21 cellular contexts compared by ENCODE assay signal in the genomic region with DNA sequence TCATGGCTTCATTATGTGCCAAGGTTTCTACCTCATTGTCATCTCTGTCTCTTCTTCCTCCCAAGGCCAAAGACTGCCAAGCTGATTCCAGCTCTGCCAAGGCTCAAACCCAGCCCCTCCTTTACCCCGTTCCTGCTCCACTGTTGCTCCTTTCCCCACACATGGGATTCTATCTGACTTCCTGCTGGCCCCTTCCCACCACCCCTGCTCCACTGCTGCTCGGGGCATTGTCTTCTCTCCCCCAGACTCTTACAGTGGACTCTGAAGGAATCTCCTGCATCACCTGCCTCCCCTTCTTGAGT.
DNase-seq lines count a peak whose midpoint lies in the region; ATAC-seq and TF ChIP-seq lines count a peak whose summit lies in the region.
"Had no signal": no experiment of that assay in that cellular context is flagged by ENCODE, and none has a peak within 500 bp of the region (broad histone marks: within the 10 kb centered on the region; RNA-seq: fewer than 3 reads in every experiment).

No MANE protein-coding gene starts in this region.

- H3K36me3 Mint-ChIP-seq in Caco-2 (ENCODE audit: insufficient read depth, unreplicated experiment): peaks cover 10% of the 10 kb centered on the region
- no peaks in the 10 kb centered on the region for H3K36me3 Mint-ChIP-seq in brain
- no peaks in the 10 kb centered on the region for H3K36me3 Mint-ChIP-seq in activated T-helper 1 cell treated with anti-CD3 and anti-CD28 coated beads, Interleukin-12 subunit alpha, Interleukin-12 subunit beta, Interleukin-2, Interleukin-4 antibody, amounts not matched to agents 30 ng/mL and 10 ng/mL and 1 ng/mL, durations not matched to agents 14 hours and 24 hours and 36 hours (ENCODE audit: low read depth)

- H3K4me1 Mint-ChIP-seq in Caco-2 (ENCODE audit: low read depth, unreplicated experiment) (peaks cover 61% of the 10 kb centered on the region), brain (peaks cover 71% of the 10 kb centered on the region)
- no peaks in the 10 kb centered on the region for H3K4me1 Mint-ChIP-seq in activated T-helper 1 cell treated with anti-CD3 and anti-CD28 coated beads, Interleukin-12 subunit alpha, Interleukin-12 subunit beta, Interleukin-2, Interleukin-4 antibody, amounts not matched to agents 30 ng/mL and 10 ng/mL and 1 ng/mL, durations not matched to agents 14 hours and 24 hours and 36 hours (ENCODE audit: low read depth)

- peak overlapping the region; percentile 74 to 89 (median 82) for H3K27ac ChIP-seq in gastrocnemius medialis
- H3K27ac ChIP-seq: SJSA1 had no signal

- ATAC-seq in gastrocnemius medialis (no peak), HG03342 (IDR thresholded peaks at IDR 0.05; ENCODE audit: unreplicated experiment) (no peak)

- no peaks in the 10 kb centered on the region for H3K9me3 ChIP-seq in Caco-2
- no peaks in the 10 kb centered on the region for H3K9me3 ChIP-seq in gastrocnemius medialis
- H3K9me3 ChIP-seq: MG63, SJSA1 had no signal

- H3K4me3 Mint-ChIP-seq in Caco-2 (ENCODE audit: unreplicated experiment): no peak overlapping the region
- H3K4me3 Mint-ChIP-seq in brain: no peak overlapping the region
- H3K4me3 Mint-ChIP-seq in activated T-helper 1 cell treated with anti-CD3 and anti-CD28 coated beads, Interleukin-12 subunit alpha, Interleukin-12 subunit beta, Interleukin-2, Interleukin-4 antibody, amounts not matched to agents 30 ng/mL and 10 ng/mL and 1 ng/mL, durations not matched to agents 14 hours and 24 hours and 36 hours: no peak overlapping the region

- H3K27me3 ChIP-seq in Caco-2 (replicated peaks; ENCODE audit: control insufficient read depth, insufficient read depth, low read length) (no peaks in the 10 kb centered on the region), gastrocnemius medialis (no peaks in the 10 kb centered on the region)
- H3K27me3 ChIP-seq: MG63, SJSA1 had no signal

- H3K27me3 Mint-ChIP-seq in Caco-2 (ENCODE audit: insufficient read depth, unreplicated experiment) (no peaks in the 10 kb centered on the region), brain (peaks cover 4% of the 10 kb centered on the region)
- no peaks in the 10 kb centered on the region for H3K27me3 Mint-ChIP-seq in activated T-helper 1 cell treated with anti-CD3 and anti-CD28 coated beads, Interleukin-12 subunit alpha, Interleukin-12 subunit beta, Interleukin-2, Interleukin-4 antibody, amounts not matched to agents 30 ng/mL and 10 ng/mL and 1 ng/mL, durations not matched to agents 14 hours and 24 hours and 36 hours (ENCODE audit: insufficient read depth)

- CTCF ChIA-PET in Caco-2 (lab: Charles Lee): interaction anchor here (0.9 to 1.2 kb wide), 2 partner anchors 11 to 139 kb away, joined by 3 read pairs; no protein-coding TSS in a partner anchor

- DNase-seq in Caco-2 (no peak), mesenteric fat pad (ENCODE audit: low spot score) (peak; percentile 47), gastrocnemius medialis (no peak), NCI-H2196 treated with DMSO at 0.1 percent for 48 hours (lab: John Stamatoyannopoulos, UW; ENCODE audit: unreplicated experiment) (no peak)
- no peak for DNase-seq in activated T-helper 1 cell treated with anti-CD3 and anti-CD28 coated beads, Interleukin-12 subunit alpha, Interleukin-12 subunit beta, Interleukin-2, Interleukin-4 antibody, amounts not matched to agents 30 ng/mL and 10 ng/mL and 1 ng/mL, durations not matched to agents 14 hours and 24 hours and 36 hours (ENCODE audit: low spot score)
- DNase-seq: GOT3, HCEC 1CT, IMR-90, KG1, MG63, NCI-H1105 treated with DMSO at 0.1 percent for 48 hours, NCI-H146, NCI-H1930, NCI-H2107, NCI-H446 treated with DMSO at 0.1 percent for 48 hours, NCI-H526, Right ventricle myocardium superior, RPMI8226 had no signal

- no peaks in the 10 kb centered on the region for H3K9me3 Mint-ChIP-seq in Caco-2 (ENCODE audit: unreplicated experiment)
- no peaks in the 10 kb centered on the region for H3K9me3 Mint-ChIP-seq in brain
- no peaks in the 10 kb centered on the region for H3K9me3 Mint-ChIP-seq in activated T-helper 1 cell treated with anti-CD3 and anti-CD28 coated beads, Interleukin-12 subunit alpha, Interleukin-12 subunit beta, Interleukin-2, Interleukin-4 antibody, amounts not matched to agents 30 ng/mL and 10 ng/mL and 1 ng/mL, durations not matched to agents 14 hours and 24 hours and 36 hours

- no peak for TF ChIP-seq POLR2A in gastrocnemius medialis (IDR thresholded peaks at IDR 0.05)

- peak overlapping the region; percentile 43 for H3K27ac Mint-ChIP-seq in Caco-2 (ENCODE audit: unreplicated experiment)
- H3K27ac Mint-ChIP-seq in brain: peak overlapping the region in 4 of 5 experiments; percentile 37 to 78 (median 54)
- no peak overlapping the region for H3K27ac Mint-ChIP-seq in activated T-helper 1 cell treated with anti-CD3 and anti-CD28 coated beads, Interleukin-12 subunit alpha, Interleukin-12 subunit beta, Interleukin-2, Interleukin-4 antibody, amounts not matched to agents 30 ng/mL and 10 ng/mL and 1 ng/mL, durations not matched to agents 14 hours and 24 hours and 36 hours

- H3K4me3 ChIP-seq in Caco-2 (ENCODE audit: low read depth, low read length) (no peak overlapping the region), gastrocnemius medialis (no peak overlapping the region)
- H3K4me3 ChIP-seq: MG63, SJSA1 had no signal

- intact Hi-C loops in Caco-2 (cut with micrococcal nuclease; ENCODE audit: unreplicated experiment): no loop called here
- intact Hi-C loops in gastrocnemius medialis (cut with DNase I; ENCODE audit: low total_unique reads): no loop called here
- intact Hi-C loops in activated T-helper 1 cell treated with anti-CD3 and anti-CD28 coated beads, Interleukin-12 subunit alpha, Interleukin-12 subunit beta, Interleukin-2, Interleukin-4 antibody, amounts not matched to agents 30 ng/mL and 10 ng/mL and 1 ng/mL, durations not matched to agents 14 hours and 24 hours and 36 hours (cut with micrococcal nuclease): no loop called here

- in situ Hi-C loops in gastrocnemius medialis (cut with MboI; ENCODE audit: low sequenced_read_pairs in 4 of 4): no loop called here

- peaks cover 29% of the 10 kb centered on the region for H3K4me1 ChIP-seq in Caco-2
- H3K4me1 ChIP-seq in gastrocnemius medialis: peaks cover 52 to 61% of the 10 kb centered on the region in 2 donors
- H3K4me1 ChIP-seq: SJSA1 had no signal

- no TSS peak for BruUV-seq in Caco-2 (replicated peaks; lab: Mats Ljungman, UMichigan)

- POLR2A ChIA-PET in Caco-2 (lab: Charles Lee): no interaction called here

- H3K36me3 ChIP-seq in Caco-2 (ENCODE audit: control insufficient read depth, insufficient read depth, low read length) (no peaks in the 10 kb centered on the region), gastrocnemius medialis (no peaks in the 10 kb centered on the region)
- H3K36me3 ChIP-seq: MG63, SJSA1 had no signal

- TF ChIP-seq CTCF in Caco-2 (IDR thresholded peaks at IDR 0.05; ENCODE audit: insufficient read depth in 1 of 2, low read depth in 1 of 2, low read length in 1 of 2, severe bottlenecking in 1 of 2, unreplicated experiment in 1 of 2): no peak
- no peak for TF ChIP-seq CTCF in brain (conservative IDR thresholded peaks at IDR 0.05)
- TF ChIP-seq CTCF in gastrocnemius medialis (IDR thresholded peaks at IDR 0.05 in 4 of 5, conservative IDR thresholded peaks at IDR 0.05 in 1 of 5): no peak
